11 cellular contexts compared by ENCODE assay signal in the genomic region with DNA sequence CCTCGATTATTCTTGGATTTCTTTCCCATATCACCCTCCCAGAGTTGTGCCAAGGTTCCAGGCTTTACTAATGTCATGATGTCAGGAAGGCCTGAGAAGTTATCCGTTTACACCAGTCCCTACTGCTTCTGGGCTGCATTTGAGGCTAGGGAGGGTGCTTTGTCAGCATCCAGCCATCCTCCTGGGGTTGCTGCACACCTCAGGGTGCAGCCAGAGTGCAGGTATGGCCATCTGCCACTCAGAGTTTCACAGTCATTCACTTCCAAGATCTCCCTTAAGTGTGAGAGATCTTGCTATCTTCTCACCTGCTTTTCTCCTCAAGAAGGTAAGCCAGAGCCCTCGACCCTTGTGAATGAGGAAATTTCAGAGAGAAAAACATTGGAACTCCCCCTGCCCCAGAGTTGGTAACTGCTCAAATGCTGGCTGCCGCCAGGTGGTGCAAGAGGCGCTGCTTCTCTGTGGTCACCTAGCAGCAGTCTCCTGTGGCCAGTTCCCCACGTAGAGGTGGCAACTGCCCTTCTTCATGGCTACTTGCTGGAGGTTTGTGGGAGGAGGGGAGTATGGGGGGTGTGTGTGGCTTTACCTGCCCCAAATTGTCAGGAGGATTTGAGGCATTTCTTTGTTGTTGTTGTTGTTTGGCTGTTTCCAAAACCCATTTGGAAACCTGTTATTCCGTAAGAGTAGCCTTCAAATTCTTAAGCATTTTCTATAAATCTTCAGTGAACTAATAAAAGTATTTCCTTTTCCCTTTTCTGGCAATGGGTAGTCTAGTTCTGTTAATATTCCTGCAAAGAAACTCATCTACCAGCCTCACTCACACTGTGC.
DNase-seq lines count a peak whose midpoint lies in the region; ATAC-seq, FAIRE-seq and TF ChIP-seq lines count a peak whose summit lies in the region.
"Had no signal": no experiment of that assay in that cellular context is flagged by ENCODE, and none has a peak within 500 bp of the region (broad histone marks: within the 10 kb centered on the region; RNA-seq: fewer than 3 reads in every experiment).

No MANE protein-coding gene starts in this region.

- no peak overlapping the region for H3K27ac Mint-ChIP-seq in GM23338
- H3K27ac Mint-ChIP-seq: activated naive CD4-positive, alpha-beta T cell treated with anti-CD3 and anti-CD28 coated beads, Interleukin-2, amount 50 U/mL, for 24 hours had no signal

- no peaks in the 10 kb centered on the region for H3K4me1 ChIP-seq in GM23338 (ENCODE audit: insufficient read depth)
- no peaks in the 10 kb centered on the region for H3K4me1 ChIP-seq in SK-N-SH (ENCODE audit: control insufficient read depth in 1 of 2, insufficient read depth in 2 of 2, low read depth in 1 of 2, low read length in 1 of 2)
- peaks cover 11% of the 10 kb centered on the region for H3K4me1 ChIP-seq in keratinocyte (ENCODE audit: control insufficient read depth, extremely low read depth, insufficient read depth, low read length)
- H3K4me1 ChIP-seq: Caco-2 had no signal

- TF ChIP-seq EP300 in SK-N-SH (IDR thresholded peaks at IDR 0.05; ENCODE audit: borderline replicate concordance in 1 of 2, low read depth in 1 of 2, low read length in 1 of 2), result no peak

- peaks cover 5% of the 10 kb centered on the region for H3K9me1 ChIP-seq in keratinocyte (ENCODE audit: control insufficient read depth, extremely low read depth, insufficient read depth, low read length)

- TF ChIP-seq CTCF in AG09309 (IDR thresholded peaks at IDR 0.05; ENCODE audit: control insufficient read depth, insufficient read depth, low read depth, low read length, missing control alignments) (peak; percentile 65), GM23338 (conservative IDR thresholded peaks at IDR 0.05; ENCODE audit: low read depth in 2 of 2) (peak; percentile 65 to 75), SK-N-SH (IDR thresholded peaks at IDR 0.05) (peak; percentile 50), keratinocyte (optimal IDR thresholded peaks at IDR 0.05 in 1 of 3, IDR thresholded peaks at IDR 0.05 in 1 of 3, conservative IDR thresholded peaks at IDR 0.05 in 1 of 3; ENCODE audit: extremely low read depth in 1 of 3, insufficient read depth in 2 of 3, low read length in 3 of 3) (peak; percentile 8 to 45 (median 36))

- H3K9me2 ChIP-seq in GM23338 (ENCODE audit: insufficient read depth) (no peaks in the 10 kb centered on the region), SK-N-SH (no peaks in the 10 kb centered on the region)

- TF ChIP-seq POLR2A in H54 (IDR thresholded peaks at IDR 0.05; ENCODE audit: low read depth, low read length), result no peak

- ATAC-seq in GM23338, result peak; percentile 90

- CTCF ChIA-PET in SK-N-SH (lab: Yijun Ruan, JAX), result no interaction called here

- H3K4me1 Mint-ChIP-seq in GM23338, result no peaks in the 10 kb centered on the region

- 8% methylated on average over 7 of the region's 7 CpGs for WGBS in SK-N-SH (ENCODE audit: low lambda C conversion rate)

- TF ChIP-seq RAD21 in SK-N-SH (IDR thresholded peaks at IDR 0.05; ENCODE audit: low read length), result peak; percentile 22; the same call in 1 of the 2 replicates

- DNase-seq in AG09309 (ENCODE audit: low read depth), result no peak
- peak; percentile 72 for DNase-seq in GM23338 (ENCODE audit: low spot score)
- peak; percentile 28 for DNase-seq in SK-N-SH
- DNase-seq in keratinocyte (ENCODE audit: low read depth, low spot score), result no peak
- DNase-seq in H54 (ENCODE audit: insufficient read length, low spot score), result no peak
- no peak for DNase-seq in retina
- DNase-seq in SW 1271 (lab: John Stamatoyannopoulos, UW), result no peak
- DNase-seq in OCI-M2 (lab: John Stamatoyannopoulos, UW; ENCODE audit: unreplicated experiment), result no peak

- H3K4me3 Mint-ChIP-seq in GM23338, result no peak overlapping the region
- H3K4me3 Mint-ChIP-seq: activated naive CD4-positive, alpha-beta T cell treated with anti-CD3 and anti-CD28 coated beads, Interleukin-2, amount 50 U/mL, for 24 hours had no signal

- H4K20me1 ChIP-seq in GM23338 (replicated peaks; ENCODE audit: insufficient read depth), result peaks cover 7% of the 10 kb centered on the region; the same call in 1 of the 2 replicates
- H4K20me1 ChIP-seq in SK-N-SH (ENCODE audit: insufficient read depth), result no peaks in the 10 kb centered on the region
- H4K20me1 ChIP-seq in keratinocyte (ENCODE audit: control insufficient read depth, extremely low read depth, insufficient read depth, low read length), result no peaks in the 10 kb centered on the region

- peaks cover 30% of the 10 kb centered on the region for H3K9me3 Mint-ChIP-seq in GM23338
- H3K9me3 Mint-ChIP-seq: activated naive CD4-positive, alpha-beta T cell treated with anti-CD3 and anti-CD28 coated beads, Interleukin-2, amount 50 U/mL, for 24 hours had no signal

- H3K36me3 ChIP-seq in GM23338 (ENCODE audit: insufficient read depth) (no peaks in the 10 kb centered on the region; the same call in 1 of the 2 replicates), SK-N-SH (replicated peaks in 1 of 2; ENCODE audit: control insufficient read depth in 1 of 2, insufficient read depth in 2 of 2, low read length in 1 of 2) (no peaks in the 10 kb centered on the region), keratinocyte (ENCODE audit: control insufficient read depth in 2 of 2, extremely low read depth in 1 of 2, insufficient read depth in 2 of 2, low read length in 2 of 2) (peaks cover 0 to 5% of the 10 kb centered on the region in 2 experiments)

- POLR2A ChIA-PET in SK-N-SH (lab: Yijun Ruan, JAX), result no interaction called here

- H3K4me2 ChIP-seq in GM23338 (no peak overlapping the region), SK-N-SH (no peak overlapping the region), keratinocyte (ENCODE audit: control insufficient read depth, extremely low read depth, insufficient read depth, low read depth, low read length) (no peak overlapping the region)

- no peak overlapping the region for H3K27ac ChIP-seq in GM23338 (ENCODE audit: low read depth)
- H3K27ac ChIP-seq in SK-N-SH (ENCODE audit: low read depth in 2 of 2, low read length in 1 of 2), result no peak overlapping the region
- no peak overlapping the region for H3K27ac ChIP-seq in keratinocyte (ENCODE audit: control insufficient read depth, insufficient read depth, low read length)

- dilution Hi-C loops in keratinocyte (cut with MboI; ENCODE audit: extremely low pct_ligation_motif_present, low sequenced_read_pairs), result no loop called here

- H3K9me3 ChIP-seq in SK-N-SH (no peaks in the 10 kb centered on the region), keratinocyte (ENCODE audit: control insufficient read depth, low read depth, low read length) (no peaks in the 10 kb centered on the region)
- H3K9me3 ChIP-seq: Caco-2 had no signal

- H3K4me3 ChIP-seq in AG09309 (ENCODE audit: control insufficient read depth, low read depth, low read length) (no peak overlapping the region), GM23338 (no peak overlapping the region), SK-N-SH (ENCODE audit: low read depth in 2 of 2, low read length in 1 of 2) (no peak overlapping the region), keratinocyte (ENCODE audit: control insufficient read depth in 2 of 3, extremely low read depth in 1 of 3, insufficient read depth in 2 of 3, low read depth in 1 of 3, low read length in 3 of 3) (no peak overlapping the region)

- H3K79me2 ChIP-seq in GM23338 (replicated peaks; ENCODE audit: insufficient read depth) (peaks cover 55% of the 10 kb centered on the region), SK-N-SH (ENCODE audit: insufficient read depth) (no peaks in the 10 kb centered on the region), keratinocyte (ENCODE audit: control insufficient read depth, insufficient read depth, low read length) (peaks cover 7% of the 10 kb centered on the region)

- no peaks in the 10 kb centered on the region for H3K27me3 ChIP-seq in GM23338 (ENCODE audit: insufficient read depth)
- peaks cover 9% of the 10 kb centered on the region; the same call in 1 of the 2 replicates for H3K27me3 ChIP-seq in SK-N-SH (ENCODE audit: insufficient read depth)
- H3K27me3 ChIP-seq in keratinocyte (ENCODE audit: control insufficient read depth, extremely low read depth, insufficient read depth, low read length), result no peaks in the 10 kb centered on the region

- H3K36me3 Mint-ChIP-seq in GM23338 (ENCODE audit: low read depth), result peaks cover 46% of the 10 kb centered on the region

- H2AFZ ChIP-seq in GM23338, result no peak overlapping the region
- no peak overlapping the region for H2AFZ ChIP-seq in SK-N-SH (ENCODE audit: low read depth)
- H2AFZ ChIP-seq in keratinocyte (ENCODE audit: control insufficient read depth, low read length), result no peak overlapping the region

- H3F3A ChIP-seq in GM23338 (replicated peaks; ENCODE audit: low read depth), result no peaks in the 10 kb centered on the region; the same call in 1 of the 2 replicates
- H3F3A ChIP-seq in SK-N-SH (replicated peaks; ENCODE audit: insufficient read depth), result no peaks in the 10 kb centered on the region

- FAIRE-seq in keratinocyte (lab: Jason Lieb, UNC), result no peak
- FAIRE-seq in H54 (lab: Jason Lieb, UNC), result no peak
- FAIRE-seq: endothelial cell of umbilical vein had no signal

- H3K9ac ChIP-seq in SK-N-SH, result no peak overlapping the region
- no peak overlapping the region for H3K9ac ChIP-seq in keratinocyte (ENCODE audit: control insufficient read depth, extremely low read depth, insufficient read depth, low read length)

- H3K27me3 Mint-ChIP-seq in GM23338 (ENCODE audit: insufficient read depth, low read depth, poor library complexity), result peaks cover 5% of the 10 kb centered on the region
- H3K27me3 Mint-ChIP-seq: activated naive CD4-positive, alpha-beta T cell treated with anti-CD3 and anti-CD28 coated beads, Interleukin-2, amount 50 U/mL, for 24 hours had no signal

TF ChIP-seq in GM23338, 12 proteins besides CTCF, POLR2A, EP300 and RAD21 (continues in another document):
- no peak for TF ChIP-seq POLR2AphosphoS5 (IDR thresholded peaks at IDR 0.05; ENCODE audit: low read depth)

TF ChIP-seq in SK-N-SH, 30 proteins besides CTCF, POLR2A, EP300 and RAD21:
- TF ChIP-seq JUND (IDR thresholded peaks at IDR 0.05) (no peak), YY1 (IDR thresholded peaks at IDR 0.05; ENCODE audit: low read depth) (no peak), NFIC (IDR thresholded peaks at IDR 0.05; ENCODE audit: borderline replicate concordance) (no peak), SMC3 (IDR thresholded peaks at IDR 0.05; ENCODE audit: low read depth, low read length) (peak; percentile 44)
TF ChIP-seq in SK-N-SH: peak in this region for 1.

Comparison
In these comparisons a context has a peak if more than half of its experiments do, and no peak if none do; other contexts are left out.
1. DNase-seq: peak in GM23338 (single experiment) and SK-N-SH (single experiment); none in AG09309 (single experiment), keratinocyte (single experiment), H54 (single experiment), retina (single experiment), SW 1271 (0 of 2) and OCI-M2 (single experiment).
2. Peak in every context shown above with its lines, with median percentiles within 50 percentile points of each other: CTCF ChIP-seq.